18 cellular contexts compared by ENCODE assay signal in genomic region chr6:159715168-159715567, GRCh38. TPM values are rescaled to one million over a fixed set of nuclear protein-coding genes. Genes with fewer than 3 reads are reported as not detected.
DNase-seq lines count a peak whose midpoint lies in the region; ATAC-seq, FAIRE-seq and TF ChIP-seq lines count a peak whose summit lies in the region.
"Had no signal": no experiment of that assay in that cellular context is flagged by ENCODE, and none has a peak within 500 bp of the region (broad histone marks: within the 10 kb centered on the region; RNA-seq: fewer than 3 reads in every experiment).

No MANE protein-coding gene starts in this region.

- FAIRE-seq in K562 (lab: Jason Lieb, UNC) = no peak
- FAIRE-seq: A204.1 had no signal

- no peaks in the 10 kb centered on the region for H3K9me1 ChIP-seq in K562 (ENCODE audit: control insufficient read depth, insufficient read depth, low read length)

- intact Hi-C loops in MCF 10A (cut with micrococcal nuclease) (no loop called here), mammary epithelial cell (cut with micrococcal nuclease) (no loop called here), K562 (cut with micrococcal nuclease) (no loop called here)

- H3K4me1 Mint-ChIP-seq in MCF 10A (ENCODE audit: insufficient read depth, unreplicated experiment) = peaks cover 38% of the 10 kb centered on the region
- no peaks in the 10 kb centered on the region for H3K4me1 Mint-ChIP-seq in nephron progenitor cell

- in situ Hi-C loops in mammary epithelial cell (cut with MboI; ENCODE audit: low sequenced_read_pairs in 2 of 2) (no loop called here), K562 (cut with MboI) (no loop called here), GM13977 (cut with MboI; ENCODE audit: low pct_unique_long_range_greater_than_20kb, low sequenced_read_pairs, unreplicated experiment) (loop anchor here (25.0 kb wide), 1 partner anchor 222 kb away; no protein-coding TSS in a partner anchor)

- peak overlapping the region; percentile 41 for H3K4me3 Mint-ChIP-seq in MCF 10A (ENCODE audit: unreplicated experiment)
- no peak overlapping the region for H3K4me3 Mint-ChIP-seq in nephron progenitor cell
- H3K4me3 Mint-ChIP-seq: CD4-positive, alpha-beta memory T cell; IgD-negative memory B cell; WTC11 had no signal

- H3K27ac Mint-ChIP-seq in MCF 10A (ENCODE audit: low read depth, unreplicated experiment) (no peak overlapping the region), nephron progenitor cell (peak overlapping the region; percentile 23)
- H3K27ac Mint-ChIP-seq: WTC11 had no signal

- DNase-seq in MCF 10A (ENCODE audit: unreplicated experiment) (no peak), mammary epithelial cell (no peak), K562 (ENCODE audit: extremely low read depth in 1 of 4, low spot score in 3 of 4) (no peak), nephron progenitor cell (no peak), upper lobe of left lung (no peak), GM13977 (ENCODE audit: low spot score) (no peak)
- DNase-seq: activated CD8-positive, alpha-beta memory T cell treated with anti-CD3 and anti-CD28 coated beads for 24 hours; amygdala; CD4-positive, alpha-beta memory T cell; DMS79; NCI-H1417; stimulated activated CD4-positive, alpha-beta T cell treated with anti-CD3 and anti-CD28 coated beads, Interleukin-4, amount 100 ng/mL, for 4 hours had no signal

- H3K9me3 Mint-ChIP-seq in MCF 10A (ENCODE audit: unreplicated experiment) (no peaks in the 10 kb centered on the region), nephron progenitor cell (no peaks in the 10 kb centered on the region)
- H3K9me3 Mint-ChIP-seq: activated T-helper 17 cell treated with anti-CD3 and anti-CD28 coated beads, Interleukin-2, amount 50 U/mL, for 72 hours; CD4-positive, alpha-beta memory T cell; IgD-negative memory B cell; WTC11 had no signal

- dilution Hi-C loops in mammary epithelial cell (cut with HindIII; ENCODE audit: low sequenced_read_pairs) = no loop called here

- TF ChIP-seq CTCF in MCF 10A (IDR thresholded peaks at IDR 0.05; ENCODE audit: unreplicated experiment) (no peak), mammary epithelial cell (conservative IDR thresholded peaks at IDR 0.05 in 1 of 2, IDR thresholded peaks at IDR 0.05 in 1 of 2; ENCODE audit: extremely low read depth in 1 of 2, insufficient read depth in 1 of 2, low read depth in 1 of 2, low read length in 2 of 2) (no peak), K562 (IDR thresholded peaks at IDR 0.05 in 2 of 3, conservative IDR thresholded peaks at IDR 0.05 in 1 of 3; ENCODE audit: insufficient read depth in 2 of 3, low read depth in 1 of 3, low read length in 3 of 3) (no peak), nephron progenitor cell (IDR thresholded peaks at IDR 0.05) (no peak), upper lobe of left lung (IDR thresholded peaks at IDR 0.05) (no peak), GM13977 (IDR thresholded peaks at IDR 0.05; ENCODE audit: extremely low read depth, insufficient read depth, missing control alignments) (no peak)

- H2AFZ ChIP-seq in mammary epithelial cell (ENCODE audit: low read depth, low read length) (no peak overlapping the region), K562 (ENCODE audit: low read depth, low read length) (no peak overlapping the region)

- CTCF ChIA-PET in MCF 10A (lab: Yijun Ruan, JAX) = interaction anchor here (0.9 kb wide), 2 partner anchors 14 to 25 kb away, joined by 3 to 4 read pairs; no protein-coding TSS in a partner anchor
- CTCF ChIA-PET in mammary epithelial cell (lab: Charles Lee; ENCODE audit: low non-redundant PET) = no interaction called here
- CTCF ChIA-PET in K562 (lab: Yijun Ruan, JAX; ENCODE audit: low intra/inter-chr PET ratio) = no interaction called here

- 67% methylated on average over 3 of the region's 3 CpGs for WGBS in mammary epithelial cell (ENCODE audit: low coverage, missing lambda C conversion rate)
- 54% methylated on average over 3 of the region's 3 CpGs for WGBS in K562 (ENCODE audit: insufficient coverage, low coverage, missing lambda C conversion rate)
- 72 to 93% methylated on average over 3 of the region's 3 CpGs for WGBS in upper lobe of left lung, 2 donors

- no peaks in the 10 kb centered on the region for H4K20me1 ChIP-seq in mammary epithelial cell (ENCODE audit: insufficient read depth, low read length)
- no peaks in the 10 kb centered on the region for H4K20me1 ChIP-seq in K562 (replicated peaks; ENCODE audit: control insufficient read depth, insufficient read depth, low read length)

- H3K79me2 ChIP-seq in mammary epithelial cell (ENCODE audit: insufficient read depth, low read length) = peaks cover 4% of the 10 kb centered on the region
- no peaks in the 10 kb centered on the region for H3K79me2 ChIP-seq in K562 (ENCODE audit: control insufficient read depth, insufficient read depth, low read length)

- BruUV-seq in MCF 10A (replicated peaks; lab: Mats Ljungman, UMichigan) = no TSS peak
- no TSS peak for BruUV-seq in mammary epithelial cell (replicated peaks; lab: Mats Ljungman, UMichigan)
- BruUV-seq in K562 (replicated peaks; lab: Mats Ljungman, UMichigan) = no TSS peak

- TF ChIP-seq POLR2A in K562 (conservative IDR thresholded peaks at IDR 0.05) (no peak), upper lobe of left lung (IDR thresholded peaks at IDR 0.05) (no peak)

- H3K27me3 Mint-ChIP-seq in MCF 10A (ENCODE audit: insufficient read depth, unreplicated experiment) = no peaks in the 10 kb centered on the region
- no peaks in the 10 kb centered on the region for H3K27me3 Mint-ChIP-seq in nephron progenitor cell (ENCODE audit: low read depth, poor library complexity)
- H3K27me3 Mint-ChIP-seq: activated T-helper 17 cell treated with anti-CD3 and anti-CD28 coated beads, Interleukin-2, amount 50 U/mL, for 72 hours; CD4-positive, alpha-beta memory T cell; IgD-negative memory B cell had no signal

- peaks cover 16% of the 10 kb centered on the region for H3K4me1 ChIP-seq in mammary epithelial cell (ENCODE audit: insufficient read depth, low read length)
- peaks cover 6 to 23% of the 10 kb centered on the region in 2 experiments for H3K4me1 ChIP-seq in K562 (replicated peaks in 1 of 2; ENCODE audit: control insufficient read depth in 2 of 2, insufficient read depth in 2 of 2, low read length in 2 of 2)
- peaks cover 23 to 29% (median 28%) of the 10 kb centered on the region in 4 donors for H3K4me1 ChIP-seq in upper lobe of left lung

- TF ChIP-seq EP300 in K562 (IDR thresholded peaks at IDR 0.05; ENCODE audit: low read length) (no peak), upper lobe of left lung (IDR thresholded peaks at IDR 0.05) (no peak)

- H3K4me2 ChIP-seq in mammary epithelial cell (ENCODE audit: insufficient read depth, low read depth, low read length) (no peak overlapping the region), K562 (ENCODE audit: insufficient read depth, low read length) (no peak overlapping the region)

- H3K27ac ChIP-seq in mammary epithelial cell (ENCODE audit: insufficient read depth, low read depth, low read length) (no peak overlapping the region), K562 (ENCODE audit: extremely low read depth, low read depth, low read length) (no peak overlapping the region), upper lobe of left lung (peak overlapping the region; percentile 52 to 85 (median 78))

- TF ChIP-seq RAD21 in K562 (CRISPR knock-in tag; conservative IDR thresholded peaks at IDR 0.05 in 1 of 2, IDR thresholded peaks at IDR 0.05 in 1 of 2) = no peak

- no peak for ATAC-seq in K562
- no peak for ATAC-seq in upper lobe of left lung (ENCODE audit: low FRiP score in 2 of 2)
- ATAC-seq in GM21381 (IDR thresholded peaks at IDR 0.05; ENCODE audit: unreplicated experiment) = no peak
- ATAC-seq in HG02588 (IDR thresholded peaks at IDR 0.05; ENCODE audit: unreplicated experiment) = no peak
- ATAC-seq: activated T-helper 17 cell treated with anti-CD3 and anti-CD28 coated beads, Interleukin-2, amount 50 U/mL, for 72 hours; WTC11 had no signal

- no peak overlapping the region for H3K9ac ChIP-seq in mammary epithelial cell (ENCODE audit: insufficient read depth, low read length)
- H3K9ac ChIP-seq in K562 (ENCODE audit: insufficient read depth in 1 of 2, low read depth in 2 of 2, low read length in 2 of 2) = no peak overlapping the region

- H3K27me3 ChIP-seq in mammary epithelial cell (ENCODE audit: insufficient read depth, low read length) = no peaks in the 10 kb centered on the region
- H3K27me3 ChIP-seq in K562 (ENCODE audit: control insufficient read depth in 2 of 2, insufficient read depth in 2 of 2, low read length in 2 of 2) = peaks cover 0 to 5% of the 10 kb centered on the region in 2 experiments; a peak in 1 of 5 replicates
- H3K27me3 ChIP-seq in upper lobe of left lung = no peaks in the 10 kb centered on the region

- H3K36me3 Mint-ChIP-seq in MCF 10A (ENCODE audit: insufficient read depth, unreplicated experiment) (peaks cover 5% of the 10 kb centered on the region), nephron progenitor cell (ENCODE audit: low read depth) (peaks cover 11% of the 10 kb centered on the region)
- H3K36me3 Mint-ChIP-seq: CD4-positive, alpha-beta memory T cell; IgD-negative memory B cell; WTC11 had no signal

- H3K4me3 ChIP-seq in mammary epithelial cell (replicated peaks in 1 of 3; ENCODE audit: insufficient read depth in 1 of 3, low read depth in 2 of 3, low read length in 3 of 3) = no peak overlapping the region
- no peak overlapping the region for H3K4me3 ChIP-seq in K562
- H3K4me3 ChIP-seq in upper lobe of left lung = no peak overlapping the region

- POLR2A ChIA-PET in MCF 10A (lab: Yijun Ruan, JAX) (interaction anchor here (0.6 to 18.8 kb wide), 7 partner anchors 9 to 81 kb away, joined by 3 to 877 read pairs (median 4); partner anchors contain the start of genes MRPL18, SOD2, TCP1 and WTAP), K562 (lab: Yijun Ruan, JAX) (interaction anchor here (4.0 kb wide), 1 partner anchor 12 kb away, joined by 19 read pairs; the partner anchor contains the start of gene WTAP)

- no peaks in the 10 kb centered on the region for H3K36me3 ChIP-seq in mammary epithelial cell (ENCODE audit: insufficient read depth, low read length)
- H3K36me3 ChIP-seq in K562 (ENCODE audit: control insufficient read depth, insufficient read depth, low read length) = no peaks in the 10 kb centered on the region
- H3K36me3 ChIP-seq in upper lobe of left lung = no peaks in the 10 kb centered on the region

- H3K9me3 ChIP-seq in mammary epithelial cell (replicated peaks; ENCODE audit: insufficient read depth, low read length) (no peaks in the 10 kb centered on the region), K562 (replicated peaks; ENCODE audit: control insufficient read depth, insufficient read depth, low read depth, low read length) (no peaks in the 10 kb centered on the region), upper lobe of left lung (no peaks in the 10 kb centered on the region)

RNA-seq across cellular contexts. Expression of gene WTAP, which starts 12.1 kb away (rescaled TPM):
- total RNA-seq in MCF 10A (2022) (116 and 142 TPM in 2 replicates), mammary epithelial cell (10 to 100 TPM; 64.5 to 92.0 TPM), K562 (2014; rRNA removed) (84.3 and 86.0 TPM in 2 replicates), K562 (2014; rRNA removed; fragmentation: Illumina TruSeq; extraction: Trizol) (110 and 124 TPM in 2 replicates), K562 (2015; rRNA removed; fragmentation: Illumina TruSeq; extraction: Trizol) (117 and 123 TPM in 2 replicates), K562 (2021) (105 and 110 TPM in 2 replicates), upper lobe of left lung (100 to 1,000 TPM in 2 of 6 donors, 10 to 100 TPM in 4; 67.0 to 123 (median 90.6) TPM)
- polyA plus RNA-seq in mammary epithelial cell (22.3 TPM), K562 (2011; rRNA removed) (34.7 and 52.4 TPM in 2 replicates), K562 (2014; fragmentation: Illumina TruSeq; extraction: Trizol) (143 and 156 TPM in 2 replicates), K562 (2014; fragmentation: Nextera tagmentation; extraction: Ambion mirVana) (100 to 1,000 TPM in 1 of 2 experiments, 10 to 100 TPM in 1; 73.9 to 115 TPM), K562 (2014; rRNA removed) (83.8 and 91.3 TPM in 2 replicates)
- 34.2 TPM for polyA minus RNA-seq in mammary epithelial cell
- total RNA-seq in K562 (2011; cell fraction: chromatin; rRNA removed; ENCODE audit: low replicate concordance) = 63.3 and 139 TPM in 2 replicates
- 28.2 and 43.2 TPM in 2 replicates for total RNA-seq in K562 (2011; cell fraction: nucleolus; rRNA removed)
- 89.1 and 167 TPM in 2 replicates for total RNA-seq in K562 (2011; cell fraction: nucleoplasm; rRNA removed)
- 13.4 and 22.5 TPM in 2 replicates for polyA plus RNA-seq in K562 (2011; cell fraction: cytosol; rRNA removed)
- polyA plus RNA-seq in K562 (2011; cell fraction: nucleus; rRNA removed) = 36.2 and 36.5 TPM in 2 replicates
- 76.6 and 96.2 TPM in 2 replicates for polyA plus RNA-seq in K562 (2012)
- 111 TPM in 2 replicates for polyA minus RNA-seq in K562 (2011; rRNA and poly(A)+ RNA removed)
- 27.6 and 33.8 TPM in 2 replicates for polyA minus RNA-seq in K562 (2011; cell fraction: cytosol; rRNA and poly(A)+ RNA removed)
- 46.2 and 76.4 TPM in 2 replicates for polyA minus RNA-seq in K562 (2011; cell fraction: nucleus; rRNA and poly(A)+ RNA removed)

RNA-seq across cellular contexts. Expression of gene SOD2, which starts 22.1 kb away (rescaled TPM):
- total RNA-seq in MCF 10A (2022) (424 and 600 TPM in 2 replicates), mammary epithelial cell (100 to 1,000 TPM; 105 to 145 TPM), K562 (2014; rRNA removed) (87.0 and 95.0 TPM in 2 replicates), K562 (2014; rRNA removed; fragmentation: Illumina TruSeq; extraction: Trizol) (120 and 127 TPM in 2 replicates), K562 (2015; rRNA removed; fragmentation: Illumina TruSeq; extraction: Trizol) (113 and 115 TPM in 2 replicates), K562 (2021) (140 and 147 TPM in 2 replicates), upper lobe of left lung (100 to 1,000 TPM; 116 to 478 (median 295) TPM)
- polyA plus RNA-seq in mammary epithelial cell (51.3 TPM), K562 (2011; rRNA removed) (95.8 and 116 TPM in 2 replicates), K562 (2014; fragmentation: Illumina TruSeq; extraction: Trizol) (113 and 115 TPM in 2 replicates), K562 (2014; fragmentation: Nextera tagmentation; extraction: Ambion mirVana) (10 to 100 TPM; 39.8 to 58.3 TPM), K562 (2014; rRNA removed) (86.6 and 111 TPM in 2 replicates)
- polyA minus RNA-seq in mammary epithelial cell = 77.2 TPM
- total RNA-seq in K562 (2011; cell fraction: chromatin; rRNA removed; ENCODE audit: low replicate concordance) = 40.8 and 47.2 TPM in 2 replicates
- total RNA-seq in K562 (2011; cell fraction: nucleolus; rRNA removed) = 16.8 and 23.3 TPM in 2 replicates
- total RNA-seq in K562 (2011; cell fraction: nucleoplasm; rRNA removed) = 28.5 and 41.5 TPM in 2 replicates
- polyA plus RNA-seq in K562 (2011; cell fraction: cytosol; rRNA removed) = 66.2 and 79.3 TPM in 2 replicates
- 22.1 and 31.7 TPM in 2 replicates for polyA plus RNA-seq in K562 (2011; cell fraction: nucleus; rRNA removed)
- 90.1 and 109 TPM in 2 replicates for polyA plus RNA-seq in K562 (2012)
- polyA minus RNA-seq in K562 (2011; rRNA and poly(A)+ RNA removed) = 123 and 131 TPM in 2 replicates
- polyA minus RNA-seq in K562 (2011; cell fraction: cytosol; rRNA and poly(A)+ RNA removed) = 56.7 and 65.4 TPM in 2 replicates
- polyA minus RNA-seq in K562 (2011; cell fraction: nucleus; rRNA and poly(A)+ RNA removed) = 17.0 and 33.3 TPM in 2 replicates

RNA-seq across cellular contexts. Expression of gene ACAT2, which starts 46.7 kb away (rescaled TPM):
- 13.4 and 46.0 TPM in 2 replicates for total RNA-seq in MCF 10A (2022)
- total RNA-seq in mammary epithelial cell = 100 to 1,000 TPM in 1 of 2 donors, 10 to 100 TPM in 1; 39.3 to 235 TPM
- 102 TPM for polyA plus RNA-seq in mammary epithelial cell
- polyA minus RNA-seq in mammary epithelial cell = 81.8 TPM
- total RNA-seq in K562 (2011; cell fraction: chromatin; rRNA removed; ENCODE audit: low replicate concordance) = 97.0 and 119 TPM in 2 replicates
- total RNA-seq in K562 (2011; cell fraction: nucleolus; rRNA removed) = 75.9 and 101 TPM in 2 replicates
- 118 and 128 TPM in 2 replicates for total RNA-seq in K562 (2011; cell fraction: nucleoplasm; rRNA removed)
- total RNA-seq in K562 (2014; rRNA removed) = 63.0 and 74.1 TPM in 2 replicates
- 151 and 166 TPM in 2 replicates for total RNA-seq in K562 (2014; rRNA removed; fragmentation: Illumina TruSeq; extraction: Trizol)
- 78.8 and 85.6 TPM in 2 replicates for total RNA-seq in K562 (2015; rRNA removed; fragmentation: Illumina TruSeq; extraction: Trizol)
- 131 and 144 TPM in 2 replicates for total RNA-seq in K562 (2021)
- polyA plus RNA-seq in K562 (2011; rRNA removed) = 265 and 286 TPM in 2 replicates
- 60.4 and 121 TPM in 2 replicates for polyA plus RNA-seq in K562 (2011; cell fraction: cytosol; rRNA removed)
- 71.9 and 123 TPM in 2 replicates for polyA plus RNA-seq in K562 (2011; cell fraction: nucleus; rRNA removed)
- polyA plus RNA-seq in K562 (2012) = 58.3 and 88.8 TPM in 2 replicates
- 93.8 and 98.3 TPM in 2 replicates for polyA plus RNA-seq in K562 (2014; fragmentation: Illumina TruSeq; extraction: Trizol)
- 100 to 1,000 TPM; 247 to 309 TPM for polyA plus RNA-seq in K562 (2014; fragmentation: Nextera tagmentation; extraction: Ambion mirVana)
- polyA plus RNA-seq in K562 (2014; rRNA removed) = 90.9 and 94.5 TPM in 2 replicates
- polyA minus RNA-seq in K562 (2011; rRNA and poly(A)+ RNA removed) = 193 and 204 TPM in 2 replicates
- polyA minus RNA-seq in K562 (2011; cell fraction: cytosol; rRNA and poly(A)+ RNA removed) = 59.9 and 62.8 TPM in 2 replicates
- polyA minus RNA-seq in K562 (2011; cell fraction: nucleus; rRNA and poly(A)+ RNA removed) = 42.4 and 92.6 TPM in 2 replicates
- 10 to 100 TPM in 4 of 6 donors, 1 to 10 TPM in 2; 5.2 to 62.5 (median 30.5) TPM for total RNA-seq in upper lobe of left lung

Comparison
In these comparisons a context has a peak if more than half of its experiments do, and no peak if none do; other contexts are left out.
1. H3K27ac ChIP-seq: peak in upper lobe of left lung (4 of 4); none in mammary epithelial cell (single experiment) and K562 (single experiment).